ENCODE assay signal across 21 cellular contexts in genomic region chr9:91781116-91781515, GRCh38.
DNase-seq lines count a peak whose midpoint lies in the region; ATAC-seq and TF ChIP-seq lines count a peak whose summit lies in the region.
"Had no signal": no experiment of that assay in that cellular context is flagged by ENCODE, and none has a peak within 500 bp of the region (broad histone marks: within the 10 kb centered on the region; RNA-seq: fewer than 3 reads in every experiment).

No MANE protein-coding gene starts in this region.

- no peak overlapping the region for H2AFZ ChIP-seq in neural progenitor cell (replicated peaks)

- H3K36me3 Mint-ChIP-seq in neural progenitor cell = peaks cover 20% of the 10 kb centered on the region

- DNase-seq in cardiac muscle cell (ENCODE audit: low read depth in 1 of 2, low spot score in 1 of 2) (no peak), heart right ventricle (no peak), neural progenitor cell (ENCODE audit: low spot score) (no peak), MV-4-11 (lab: John Stamatoyannopoulos, UW) (no peak), H4 (ENCODE audit: low spot score) (no peak), NCI-H1048 (lab: John Stamatoyannopoulos, UW) (no peak)
- DNase-seq: 8988T, ACHN, Calu3, DND-41, H7, KG1, MG63, NCI-H1417, NCI-H1694, NCI-H2029 treated with DMSO at 0.1 percent for 48 hours, NCI-H69, SHP77 had no signal

- peaks cover 2% of the 10 kb centered on the region for H3K9me3 Mint-ChIP-seq in neural progenitor cell

- TF ChIP-seq EP300 in gastroesophageal sphincter (IDR thresholded peaks at IDR 0.05) = no peak

- peaks cover 8% of the 10 kb centered on the region for H3F3A ChIP-seq in neural progenitor cell (ENCODE audit: low read depth)

- no peak for TF ChIP-seq POLR2A in gastroesophageal sphincter (IDR thresholded peaks at IDR 0.05)

- peaks cover 18% of the 10 kb centered on the region for H4K20me1 ChIP-seq in neural progenitor cell (ENCODE audit: low read depth)

- H3K9ac ChIP-seq in neural progenitor cell = no peak overlapping the region

- peak overlapping the region; percentile 30 for H3K27ac Mint-ChIP-seq in neural progenitor cell

- H3K4me1 ChIP-seq in cardiac muscle cell (ENCODE audit: low read depth) (peaks cover 2% of the 10 kb centered on the region), heart right ventricle (peaks cover 0 to 14% (median 0%) of the 10 kb centered on the region in 9 donors), gastroesophageal sphincter (peaks cover 5 to 91% (median 16%) of the 10 kb centered on the region in 3 donors), neural progenitor cell (peaks cover 15% of the 10 kb centered on the region)

- H3K36me3 ChIP-seq in cardiac muscle cell (no peaks in the 10 kb centered on the region), heart right ventricle (no peaks in the 10 kb centered on the region), gastroesophageal sphincter (no peaks in the 10 kb centered on the region), neural progenitor cell (no peaks in the 10 kb centered on the region)
- H3K36me3 ChIP-seq: MG63 had no signal

- no peak overlapping the region for H3K4me3 ChIP-seq in cardiac muscle cell
- H3K4me3 ChIP-seq in heart right ventricle = no peak overlapping the region
- no peak overlapping the region for H3K4me3 ChIP-seq in gastroesophageal sphincter
- no peak overlapping the region for H3K4me3 ChIP-seq in neural progenitor cell
- H3K4me3 ChIP-seq: MG63 had no signal

- H3K79me2 ChIP-seq in neural progenitor cell (ENCODE audit: low read depth) = peaks cover 3% of the 10 kb centered on the region

- H3K4me3 Mint-ChIP-seq in neural progenitor cell = no peak overlapping the region

- peaks cover 31% of the 10 kb centered on the region for H3K4me1 Mint-ChIP-seq in neural progenitor cell

- ATAC-seq in heart right ventricle (no peak), gastroesophageal sphincter (no peak), HG03159 (IDR thresholded peaks at IDR 0.05; ENCODE audit: unreplicated experiment) (no peak)

- intact Hi-C loops in heart right ventricle (cut with DNase I) = no loop called here

- H3K27me3 ChIP-seq in cardiac muscle cell = no peaks in the 10 kb centered on the region
- peaks cover 0 to 18% (median 7%) of the 10 kb centered on the region in 7 donors for H3K27me3 ChIP-seq in heart right ventricle
- H3K27me3 ChIP-seq in gastroesophageal sphincter = no peaks in the 10 kb centered on the region
- H3K27me3 ChIP-seq in neural progenitor cell = no peaks in the 10 kb centered on the region
- H3K27me3 ChIP-seq: MG63 had no signal

- H3K9me3 ChIP-seq in cardiac muscle cell (ENCODE audit: low read depth) (no peaks in the 10 kb centered on the region), heart right ventricle (peaks cover 0 to 7% (median 0%) of the 10 kb centered on the region in 11 donors), gastroesophageal sphincter (no peaks in the 10 kb centered on the region), neural progenitor cell (ENCODE audit: low read depth) (no peaks in the 10 kb centered on the region)
- H3K9me3 ChIP-seq: MG63 had no signal

- peaks cover 2% of the 10 kb centered on the region for H3K27me3 Mint-ChIP-seq in neural progenitor cell (ENCODE audit: insufficient read depth, low read depth)

- H3K27ac ChIP-seq in cardiac muscle cell = peak overlapping the region; percentile 56
- no peak overlapping the region for H3K27ac ChIP-seq in heart right ventricle
- peak overlapping the region; percentile 59 to 83 (median 70) for H3K27ac ChIP-seq in gastroesophageal sphincter
- no peak overlapping the region for H3K27ac ChIP-seq in neural progenitor cell
- H3K27ac ChIP-seq: RWPE1 had no signal

- TF ChIP-seq CTCF in cardiac muscle cell (IDR thresholded peaks at IDR 0.05; ENCODE audit: low read depth, low read length) (no peak), heart right ventricle (IDR thresholded peaks at IDR 0.05) (no peak), gastroesophageal sphincter (IDR thresholded peaks at IDR 0.05) (no peak), neural progenitor cell (IDR thresholded peaks at IDR 0.05) (no peak)

- H3K4me2 ChIP-seq in neural progenitor cell = no peak overlapping the region

- WGBS in heart right ventricle, 2 donors = 82 to 86% methylated on average over 10 of the region's 10 CpGs
- WGBS in gastroesophageal sphincter (ENCODE audit: low coverage in 1 of 2), 2 donors = 33 to 61% methylated on average over 8 to 10 of the region's 10 CpGs

Comparison
In these comparisons a context has a peak if more than half of its experiments do, and no peak if none do; other contexts are left out.
1. H3K27ac ChIP-seq: peak in cardiac muscle cell (single experiment) and gastroesophageal sphincter (4 of 4); none in heart right ventricle (0 of 10) and neural progenitor cell (single experiment).